ENCODE assay signal across 26 cellular contexts in genomic region chr10:30158325-30158960, GRCh38.
DNase-seq lines count a peak whose midpoint lies in the region; ATAC-seq lines count a peak whose summit lies in the region.
"Had no signal": no experiment of that assay in that cellular context is flagged by ENCODE, and none has a peak within 500 bp of the region (broad histone marks: within the 10 kb centered on the region; RNA-seq: fewer than 3 reads in every experiment).

No MANE protein-coding gene starts in this region.

- no peaks in the 10 kb centered on the region for H3K36me3 ChIP-seq in mesenchymal stem cell (ENCODE audit: control insufficient read depth in 1 of 2, insufficient read depth in 2 of 2, low read depth in 1 of 2, low read length in 2 of 2)
- H3K36me3 ChIP-seq: adrenal gland, lower lobe of right lung, sigmoid colon had no signal

- H3K27me3 ChIP-seq in mesenchymal stem cell (ENCODE audit: control insufficient read depth in 1 of 2, insufficient read depth in 1 of 2, low read length in 2 of 2), result no peaks in the 10 kb centered on the region
- H3K27me3 ChIP-seq: adrenal gland, sigmoid colon had no signal

- no peaks in the 10 kb centered on the region for H3K4me1 ChIP-seq in mesenchymal stem cell (ENCODE audit: control insufficient read depth, insufficient read depth, low read depth, low read length)
- H3K4me1 ChIP-seq: lower lobe of right lung had no signal

- no peak overlapping the region for H3K18ac ChIP-seq in mesenchymal stem cell (ENCODE audit: low read depth in 1 of 2, low read length in 2 of 2)

- no peak overlapping the region for H3K4me3 Mint-ChIP-seq in activated T-helper 17 cell treated with anti-CD3 and anti-CD28 coated beads, Interleukin-2, amount 50 U/mL, for 72 hours
- H3K4me3 Mint-ChIP-seq: stimulated activated naive CD8-positive, alpha-beta T cell treated with anti-CD3 and anti-CD28 coated beads, Interleukin-15, Interleukin-2, amounts not matched to agents 100 ng/mL and 50 ng/mL, for 24 hours had no signal

- no peak overlapping the region for H2AFZ ChIP-seq in mesenchymal stem cell (ENCODE audit: low read depth, low read length)

- no peak overlapping the region for H3K4me3 ChIP-seq in mesenchymal stem cell (ENCODE audit: insufficient read depth in 1 of 2, low read depth in 1 of 2, low read length in 2 of 2)
- H3K4me3 ChIP-seq: adrenal gland, coronary artery, lower lobe of right lung, sigmoid colon had no signal

- H2AK5ac ChIP-seq in mesenchymal stem cell (ENCODE audit: low read length, severe bottlenecking), result no peak overlapping the region

- H3K14ac ChIP-seq in mesenchymal stem cell (ENCODE audit: low read length in 2 of 2), result no peak overlapping the region

- no peak overlapping the region for H3K27ac Mint-ChIP-seq in activated T-helper 17 cell treated with anti-CD3 and anti-CD28 coated beads, Interleukin-2, amount 50 U/mL, for 72 hours
- H3K27ac Mint-ChIP-seq: stimulated activated naive CD8-positive, alpha-beta T cell treated with anti-CD3 and anti-CD28 coated beads, Interleukin-15, Interleukin-2, amounts not matched to agents 100 ng/mL and 50 ng/mL, for 24 hours had no signal

- H3K9me3 Mint-ChIP-seq in activated T-helper 17 cell treated with anti-CD3 and anti-CD28 coated beads, Interleukin-2, amount 50 U/mL, for 72 hours, result no peaks in the 10 kb centered on the region

- ATAC-seq in GM18868 (IDR thresholded peaks at IDR 0.05; ENCODE audit: unreplicated experiment), result peak; percentile 47
- ATAC-seq in activated T-helper 17 cell treated with anti-CD3 and anti-CD28 coated beads, Interleukin-2, amount 50 U/mL, for 72 hours (replicated peaks), result peak; percentile 43
- ATAC-seq in HG03097 (IDR thresholded peaks at IDR 0.05; ENCODE audit: low FRiP score, unreplicated experiment), result no peak
- ATAC-seq: esophagus mucosa, lower lobe of right lung, PC-3 had no signal

- H2BK12ac ChIP-seq in mesenchymal stem cell (ENCODE audit: low read length in 2 of 2), result no peak overlapping the region

- peaks cover 3% of the 10 kb centered on the region for H3K9me3 ChIP-seq in mesenchymal stem cell (ENCODE audit: control insufficient read depth, low read length)
- H3K9me3 ChIP-seq: adrenal gland, lower lobe of right lung, sigmoid colon had no signal

- H2BK15ac ChIP-seq in mesenchymal stem cell (ENCODE audit: low read depth, poor library complexity, severe bottlenecking), result no peak overlapping the region

- no peak overlapping the region for H2BK5ac ChIP-seq in mesenchymal stem cell (ENCODE audit: low read depth, low read length, poor library complexity, severe bottlenecking)

- H3K4ac ChIP-seq in mesenchymal stem cell (ENCODE audit: low read depth in 1 of 2, low read length in 2 of 2), result no peak overlapping the region

- H3K4me2 ChIP-seq in mesenchymal stem cell (ENCODE audit: low read length, poor library complexity, severe bottlenecking), result no peak overlapping the region

- H4K8ac ChIP-seq in mesenchymal stem cell (ENCODE audit: low read length), result no peak overlapping the region

- no peak overlapping the region for H3K9ac ChIP-seq in mesenchymal stem cell (ENCODE audit: low read length)

- no peaks in the 10 kb centered on the region for H3K4me1 Mint-ChIP-seq in activated T-helper 17 cell treated with anti-CD3 and anti-CD28 coated beads, Interleukin-2, amount 50 U/mL, for 72 hours

- H3K27ac ChIP-seq in mesenchymal stem cell (ENCODE audit: low read length, poor library complexity, severe bottlenecking), result no peak overlapping the region
- H3K27ac ChIP-seq: adrenal gland, C4-2B, coronary artery, lower lobe of right lung, sigmoid colon had no signal

- H3K79me1 ChIP-seq in mesenchymal stem cell (replicated peaks; ENCODE audit: low read length, poor library complexity, severe bottlenecking), result no peaks in the 10 kb centered on the region

- H2BK120ac ChIP-seq in mesenchymal stem cell (ENCODE audit: low read depth, low read length), result no peak overlapping the region

- H3K27me3 Mint-ChIP-seq in activated T-helper 17 cell treated with anti-CD3 and anti-CD28 coated beads, Interleukin-2, amount 50 U/mL, for 72 hours, result peaks cover 23% of the 10 kb centered on the region

- H4K91ac ChIP-seq in mesenchymal stem cell (ENCODE audit: low read length), result no peak overlapping the region

- DNase-seq in NCI-H226, result peak; percentile 30
- peak; percentile 25 for DNase-seq in mesenchymal stem cell
- no peak for DNase-seq in GM19238 (ENCODE audit: insufficient read length, low spot score)
- no peak for DNase-seq in retina
- DNase-seq: activated CD4-positive, alpha-beta T cell treated with anti-CD3 and anti-CD28 coated beads for 4 hours; activated naive CD4-positive, alpha-beta T cell treated with Interleukin-2 at 50 U/mL for 16 hours; activated T-cell treated with anti-CD3 and anti-CD28 coated beads, Interleukin-2, amount 50 U/mL, for 48 hours; adrenal gland; Calu3; kidney; lower lobe of right lung; NCI-H1092 treated with DMSO at 0.1 percent for 48 hours; NCI-H1930; NCI-H345; NCI-H774; PC-3; Right ventricle myocardium superior; sigmoid colon; stimulated activated CD4-positive, alpha-beta T cell treated with anti-CD3 and anti-CD28 coated beads, Interleukin-15, amount 100 ng/mL, for 24 hours had no signal

- WGBS in mesenchymal stem cell, result 86% methylated on average over 1 of the region's 2 CpGs

- H3K23ac ChIP-seq in mesenchymal stem cell (ENCODE audit: low read length in 2 of 2), result no peak overlapping the region

- H3K36me3 Mint-ChIP-seq in activated T-helper 17 cell treated with anti-CD3 and anti-CD28 coated beads, Interleukin-2, amount 50 U/mL, for 72 hours (ENCODE audit: low read depth), result no peaks in the 10 kb centered on the region

Comparison
In these comparisons a context has a peak if more than half of its experiments do, and no peak if none do; other contexts are left out.
1. DNase-seq: peak in NCI-H226 (single experiment) and mesenchymal stem cell (single experiment); none in GM19238 (single experiment) and retina (single experiment).